In the genomic region with DNA sequence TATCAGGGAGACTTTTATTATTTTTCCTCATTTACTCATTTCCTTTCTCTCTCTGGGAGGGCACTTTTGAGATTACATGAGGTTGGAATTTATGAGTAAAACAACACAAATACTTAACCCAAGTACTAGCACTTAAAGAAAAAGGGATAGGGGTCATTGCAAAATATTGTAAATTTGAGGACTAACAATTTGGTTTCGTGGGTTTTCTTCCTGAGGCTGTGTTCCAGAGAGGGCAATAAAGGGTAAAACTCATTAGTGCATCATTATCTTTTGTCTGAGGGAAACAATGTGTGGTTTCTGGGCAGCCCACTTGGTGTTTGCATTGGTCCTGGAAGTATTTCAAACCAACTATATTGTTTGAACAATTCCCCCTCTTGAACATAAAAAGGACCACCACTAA, we compare ENCODE assay signal across 23 cellular contexts.
DNase-seq lines count a peak whose midpoint lies in the region; ATAC-seq and TF ChIP-seq lines count a peak whose summit lies in the region.
"Had no signal": no experiment of that assay in that cellular context is flagged by ENCODE, and none has a peak within 500 bp of the region (broad histone marks: within the 10 kb centered on the region; RNA-seq: fewer than 3 reads in every experiment).

No MANE protein-coding gene starts in this region.

- no peak for TF ChIP-seq CTCF in left lung (IDR thresholded peaks at IDR 0.05)

- in situ Hi-C loops in Caki2 (cut with HindIII; ENCODE audit: low pct_unique_long_range_greater_than_20kb, low sequenced_read_pairs), result no loop called here

- ATAC-seq in GM21786 (IDR thresholded peaks at IDR 0.05; ENCODE audit: unreplicated experiment) (no peak), left lung (no peak), HG03565 (IDR thresholded peaks at IDR 0.05; ENCODE audit: unreplicated experiment) (no peak)
- ATAC-seq: effector memory CD8-positive, alpha-beta T cell; heart right ventricle had no signal

- DNase-seq in Caki2 (ENCODE audit: low read depth) (peak; percentile 35), HK-2 (ENCODE audit: unreplicated experiment) (peak; percentile 22), SJSA1 (ENCODE audit: low read depth in 1 of 2, low spot score in 2 of 2) (peak; percentile 64 to 92), hepatic stellate cell (ENCODE audit: low spot score) (peak; percentile 31), left lung (no peak)
- no peak for DNase-seq in stimulated activated CD4-positive, alpha-beta T cell treated with anti-CD3 and anti-CD28 coated beads, Interleukin-12 subunit alpha, Interleukin-12 subunit beta, amount 100 ng/mL, for 4 hours
- DNase-seq: activated CD4-positive, alpha-beta T cell treated with anti-CD3 and anti-CD28 coated beads, Interleukin-2, amount 50 U/mL, for 48 hours; activated naive CD4-positive, alpha-beta T cell; activated T-cell treated with anti-CD3 and anti-CD28 coated beads for 4 hours; effector memory CD8-positive, alpha-beta T cell; heart right ventricle; MG63; NCI-H187 treated with DMSO at 0.1 percent for 48 hours; NCI-H510A treated with DMSO at 0.1 percent for 48 hours; retina; SHP77 treated with DMSO at 0.1 percent for 48 hours; stimulated activated CD4-positive, alpha-beta T cell treated with anti-CD3 and anti-CD28 coated beads, Interleukin-15, amount 100 ng/mL, for 24 hours; WERI-Rb-1 had no signal

- H3K27me3 ChIP-seq in SJSA1 (replicated peaks), result peaks cover 25% of the 10 kb centered on the region
- H3K27me3 ChIP-seq in left lung, result no peaks in the 10 kb centered on the region
- H3K27me3 ChIP-seq: heart right ventricle, neutrophil had no signal

- H3K4me1 ChIP-seq in SJSA1 (replicated peaks), result peaks cover 17% of the 10 kb centered on the region
- H3K4me1 ChIP-seq in left lung, result no peaks in the 10 kb centered on the region
- H3K4me1 ChIP-seq: heart right ventricle had no signal

- no peaks in the 10 kb centered on the region for H3K36me3 ChIP-seq in SJSA1
- no peaks in the 10 kb centered on the region for H3K36me3 ChIP-seq in left lung
- H3K36me3 ChIP-seq: heart right ventricle, MG63, neutrophil, thoracic aorta, WERI-Rb-1 had no signal

- H3K27ac ChIP-seq in SJSA1 (no peak overlapping the region), left lung (no peak overlapping the region)
- H3K27ac ChIP-seq: heart right ventricle, neutrophil, thoracic aorta, WERI-Rb-1 had no signal

- intact Hi-C loops in left lung (cut with DNase I), result no loop called here

- no peak overlapping the region for H3K4me3 ChIP-seq in SJSA1
- H3K4me3 ChIP-seq in left lung, result no peak overlapping the region
- H3K4me3 ChIP-seq: heart right ventricle, lung, MG63, thoracic aorta had no signal

- H3K9me3 ChIP-seq in SJSA1 (replicated peaks) (no peaks in the 10 kb centered on the region), left lung (no peaks in the 10 kb centered on the region)
- H3K9me3 ChIP-seq: heart right ventricle, MG63, neutrophil, thoracic aorta had no signal

Comparison
In these comparisons a context has a peak if more than half of its experiments do, and no peak if none do; other contexts are left out.
1. DNase-seq: peak in Caki2 (single experiment), HK-2 (single experiment), SJSA1 (2 of 2) and hepatic stellate cell (single experiment); none in stimulated activated CD4-positive, alpha-beta T cell treated with anti-CD3 and anti-CD28 coated beads, Interleukin-12 subunit alpha, Interleukin-12 subunit beta, amount 100 ng/mL, for 4 hours (single experiment) and left lung (0 of 2).